ENCODE assay signal across 12 cellular contexts in genomic region chr16:87305505-87306391, GRCh38. TPM values are rescaled to one million over a fixed set of nuclear protein-coding genes. Genes with fewer than 3 reads are reported as not detected.
DNase-seq lines count a peak whose midpoint lies in the region; ATAC-seq, FAIRE-seq and TF ChIP-seq lines count a peak whose summit lies in the region.
"Had no signal": no experiment of that assay in that cellular context is flagged by ENCODE, and none has a peak within 500 bp of the region (broad histone marks: within the 10 kb centered on the region; RNA-seq: fewer than 3 reads in every experiment).

No MANE protein-coding gene starts in this region.

- no peak for ATAC-seq in stimulated activated memory B cell treated with anti-CD40 and anti-IgM and Interleukin-4, amounts not matched to agents 10 μg/mL and 1 μg/mL and 100 μg/mL, for 72 hours
- ATAC-seq: sciatic nerve had no signal

- H3K79me1 ChIP-seq in mesendoderm (ENCODE audit: low read length): no peaks in the 10 kb centered on the region

- whole genome bisulfite sequencing in mesendoderm (ENCODE audit: extremely low coverage, insufficient coverage, low lambda C conversion rate): no CpG with 5 or more reads among the region's 30 CpGs

- H2BK15ac ChIP-seq in mesendoderm (replicated peaks; ENCODE audit: low read depth): no peak overlapping the region

- TF ChIP-seq CTCF in Calu3 (IDR thresholded peaks at IDR 0.05; ENCODE audit: unreplicated experiment) (no peak), choroid plexus epithelial cell (conservative IDR thresholded peaks at IDR 0.05; ENCODE audit: low read depth, low read length) (peak; percentile 38)

- H3K4me1 Mint-ChIP-seq in Calu3 (ENCODE audit: low read depth, unreplicated experiment): peaks cover 9% of the 10 kb centered on the region
- no peaks in the 10 kb centered on the region for H3K4me1 Mint-ChIP-seq in stimulated activated memory B cell treated with anti-CD40 and anti-IgM and Interleukin-4, amounts not matched to agents 10 μg/mL and 1 μg/mL and 100 μg/mL, for 72 hours

- peak overlapping the region; percentile 18 for H3K4me3 Mint-ChIP-seq in Calu3 (ENCODE audit: low read depth, unreplicated experiment)
- H3K4me3 Mint-ChIP-seq in stimulated activated memory B cell treated with anti-CD40 and anti-IgM and Interleukin-4, amounts not matched to agents 10 μg/mL and 1 μg/mL and 100 μg/mL, for 72 hours: no peak overlapping the region

- no peaks in the 10 kb centered on the region for H3K36me3 Mint-ChIP-seq in Calu3 (ENCODE audit: insufficient read depth, unreplicated experiment)
- H3K36me3 Mint-ChIP-seq in stimulated activated memory B cell treated with anti-CD40 and anti-IgM and Interleukin-4, amounts not matched to agents 10 μg/mL and 1 μg/mL and 100 μg/mL, for 72 hours: peaks cover 8% of the 10 kb centered on the region

- no peak overlapping the region for H3K18ac ChIP-seq in mesendoderm (ENCODE audit: low read length)

- H3K23ac ChIP-seq in mesendoderm (ENCODE audit: low read length): no peak overlapping the region

- FAIRE-seq in urothelium cell line (lab: Jason Lieb, UNC): no peak

- no peaks in the 10 kb centered on the region for H3K79me2 ChIP-seq in mesendoderm (ENCODE audit: control insufficient read depth, insufficient read depth, low read length)

- H3K4me3 ChIP-seq in choroid plexus epithelial cell (ENCODE audit: low read depth, low read length) (no peak overlapping the region), mesendoderm (ENCODE audit: low read length) (no peak overlapping the region)

- no peak overlapping the region for H3K4me2 ChIP-seq in mesendoderm (ENCODE audit: low read length)

- BruUV-seq in Calu3 (replicated peaks; lab: Mats Ljungman, UMichigan): no TSS peak

- H3K36me3 ChIP-seq in mesendoderm (ENCODE audit: control insufficient read depth, insufficient read depth, low read length): no peaks in the 10 kb centered on the region

- peaks cover 3% of the 10 kb centered on the region for H3K9me3 Mint-ChIP-seq in Calu3 (ENCODE audit: low read depth, unreplicated experiment)
- H3K9me3 Mint-ChIP-seq in stimulated activated memory B cell treated with anti-CD40 and anti-IgM and Interleukin-4, amounts not matched to agents 10 μg/mL and 1 μg/mL and 100 μg/mL, for 72 hours: no peaks in the 10 kb centered on the region

- no peak overlapping the region for H2BK120ac ChIP-seq in mesendoderm (ENCODE audit: low read depth, low read length)

- H3K27ac Mint-ChIP-seq in Calu3 (ENCODE audit: unreplicated experiment): no peak overlapping the region
- no peak overlapping the region for H3K27ac Mint-ChIP-seq in stimulated activated memory B cell treated with anti-CD40 and anti-IgM and Interleukin-4, amounts not matched to agents 10 μg/mL and 1 μg/mL and 100 μg/mL, for 72 hours

- no peak overlapping the region for H4K8ac ChIP-seq in mesendoderm (ENCODE audit: low read depth, low read length)

- H4K5ac ChIP-seq in mesendoderm (ENCODE audit: low read length): no peak overlapping the region

- no peak overlapping the region for H3K9ac ChIP-seq in mesendoderm (ENCODE audit: low read length)

- H3K4ac ChIP-seq in mesendoderm (ENCODE audit: low read depth, low read length): no peak overlapping the region

- no peak overlapping the region for H2BK5ac ChIP-seq in mesendoderm (ENCODE audit: low read length)

- H3K56ac ChIP-seq in mesendoderm (ENCODE audit: low read length): peak overlapping the region; percentile 49

- H3K27ac ChIP-seq in mesendoderm (ENCODE audit: low read depth, low read length): no peak overlapping the region
- H3K27ac ChIP-seq: epithelial cell of prostate had no signal

- CTCF ChIA-PET in Calu3 (lab: Charles Lee): no interaction called here

- no peaks in the 10 kb centered on the region for H3K4me1 ChIP-seq in mesendoderm (ENCODE audit: control insufficient read depth, low read depth, low read length)

- H2AK5ac ChIP-seq in mesendoderm (ENCODE audit: low read length): no peak overlapping the region

- no peaks in the 10 kb centered on the region for H3K27me3 Mint-ChIP-seq in Calu3 (ENCODE audit: unreplicated experiment)
- no peaks in the 10 kb centered on the region for H3K27me3 Mint-ChIP-seq in stimulated activated memory B cell treated with anti-CD40 and anti-IgM and Interleukin-4, amounts not matched to agents 10 μg/mL and 1 μg/mL and 100 μg/mL, for 72 hours

- intact Hi-C loops in Calu3 (cut with micrococcal nuclease; ENCODE audit: unreplicated experiment): no loop called here

- H3K27me3 ChIP-seq in mesendoderm (ENCODE audit: insufficient read depth, low read length, poor library complexity): no peaks in the 10 kb centered on the region

- DNase-seq in Calu3 (peak; percentile 47), HT-29 (ENCODE audit: low spot score) (peak; percentile 7), choroid plexus epithelial cell (ENCODE audit: low read depth) (peak; percentile 16), mesendoderm (peak; percentile 62), urothelium cell line (ENCODE audit: low spot score) (no peak), GF-D8 (lab: John Stamatoyannopoulos, UW) (no peak), DMS79 (lab: John Stamatoyannopoulos, UW) (no peak)
- DNase-seq: NCI-H187, SHP77 treated with DMSO at 0.1 percent for 48 hours had no signal

RNA-seq across cellular contexts. Expression of gene C16orf95, which starts 11.4 kb away (rescaled TPM):
- 3.8 and 3.9 TPM in 2 replicates for total RNA-seq in Calu3 (2022)
- 0.55 and 1.7 TPM in 2 replicates for total RNA-seq in HT-29 (2014; rRNA removed; shearing (Covaris generic))
- polyA plus RNA-seq in mesendoderm (2013, experiment 1 of 2): 2.8 TPM
- 2.4 TPM for polyA plus RNA-seq in mesendoderm (2013, experiment 2 of 2)

Comparison
In these comparisons a context has a peak if more than half of its experiments do, and no peak if none do; other contexts are left out.
1. DNase-seq: peak in Calu3 (single experiment), HT-29 (single experiment), choroid plexus epithelial cell (single experiment) and mesendoderm (single experiment); none in urothelium cell line (single experiment), GF-D8 (single experiment) and DMS79 (single experiment).